ENCODE assay signal across 13 cellular contexts in the genomic region with DNA sequence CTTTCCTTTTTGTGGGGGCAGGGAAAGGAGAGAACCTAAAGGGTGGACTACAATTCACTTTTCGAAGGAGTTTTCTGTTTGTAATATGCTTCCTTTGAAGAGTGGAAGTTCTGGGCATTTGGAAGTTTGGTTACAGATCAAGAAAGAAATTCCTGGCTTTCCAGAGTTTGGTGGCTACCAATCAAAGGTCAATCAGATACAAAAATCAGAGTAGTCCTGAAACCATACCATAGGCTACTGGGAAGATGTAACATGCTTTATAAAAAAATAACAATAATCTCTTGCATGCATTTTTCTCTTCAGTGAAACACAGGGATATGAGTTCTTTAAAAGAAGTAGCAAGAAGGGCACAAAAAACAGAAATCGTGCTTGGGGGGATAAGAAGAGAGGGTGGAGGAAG.
A peak's percentile ranks its signal among the peaks of the same experiment; 100 is the strongest.
DNase-seq lines count a peak whose midpoint lies in the region; ATAC-seq and TF ChIP-seq lines count a peak whose summit lies in the region.
"Had no signal": no experiment of that assay in that cellular context is flagged by ENCODE, and none has a peak within 500 bp of the region (broad histone marks: within the 10 kb centered on the region; RNA-seq: fewer than 3 reads in every experiment).

No MANE protein-coding gene starts in this region.

- H3K4me2 ChIP-seq in SK-N-SH: peak overlapping the region; percentile 56

- H4K20me1 ChIP-seq in SK-N-SH (ENCODE audit: insufficient read depth): no peaks in the 10 kb centered on the region

- H3F3A ChIP-seq in SK-N-SH (replicated peaks; ENCODE audit: insufficient read depth): peaks cover 32% of the 10 kb centered on the region

- H3K9me2 ChIP-seq in SK-N-SH: no peaks in the 10 kb centered on the region

- peak overlapping the region; percentile 74 to 75; a peak in 2 of 4 replicates for H3K27ac ChIP-seq in SK-N-SH (ENCODE audit: low read depth in 2 of 2, low read length in 1 of 2)
- peak overlapping the region; percentile 93 to 95 for H3K27ac ChIP-seq in coronary artery
- peak overlapping the region; percentile 41 for H3K27ac ChIP-seq in muscle layer of colon (ENCODE audit: low read depth, low read length)
- H3K27ac ChIP-seq in upper lobe of left lung: peak overlapping the region; percentile 4 to 79 (median 67)
- H3K27ac ChIP-seq: HL-60, RWPE1 had no signal

- TF ChIP-seq CTCF in SK-N-SH (IDR thresholded peaks at IDR 0.05) (no peak), coronary artery (IDR thresholded peaks at IDR 0.05) (no peak), upper lobe of left lung (IDR thresholded peaks at IDR 0.05) (no peak)

- H3K79me2 ChIP-seq in SK-N-SH (ENCODE audit: insufficient read depth): peaks cover 94% of the 10 kb centered on the region

- H3K9me3 ChIP-seq in SK-N-SH (no peaks in the 10 kb centered on the region), muscle layer of colon (ENCODE audit: low read length) (no peaks in the 10 kb centered on the region), upper lobe of left lung (no peaks in the 10 kb centered on the region)

- no peak for TF ChIP-seq RAD21 in SK-N-SH (IDR thresholded peaks at IDR 0.05; ENCODE audit: low read length)

- ATAC-seq in SK-N-SH treated with all-trans-retinoic acid at 6 μM for 48 hours: no peak
- ATAC-seq in upper lobe of left lung (ENCODE audit: low FRiP score in 2 of 2): no peak
- ATAC-seq: stimulated activated effector memory CD8-positive, alpha-beta T cell treated with anti-CD3 and anti-CD28 coated beads, Interleukin-12 subunit alpha, Interleukin-12 subunit beta, amount 100 ng/mL, for 72 hours had no signal

- no peak overlapping the region for H2AFZ ChIP-seq in SK-N-SH (ENCODE audit: low read depth)

- peaks cover 2 to 5% of the 10 kb centered on the region in 2 experiments for H3K36me3 ChIP-seq in SK-N-SH (replicated peaks in 1 of 2; ENCODE audit: control insufficient read depth in 1 of 2, insufficient read depth in 2 of 2, low read length in 1 of 2)
- H3K36me3 ChIP-seq in muscle layer of colon (ENCODE audit: insufficient read depth, low read length): no peaks in the 10 kb centered on the region
- no peaks in the 10 kb centered on the region for H3K36me3 ChIP-seq in upper lobe of left lung

- POLR2A ChIA-PET in SK-N-SH (lab: Yijun Ruan, JAX): no interaction called here

- H3K4me3 ChIP-seq in SK-N-SH (ENCODE audit: low read depth in 2 of 2, low read length in 1 of 2) (no peak overlapping the region), coronary artery (peak overlapping the region; percentile 44), muscle layer of colon (ENCODE audit: low read depth in 1 of 2, low read length in 2 of 2) (no peak overlapping the region), upper lobe of left lung (peak overlapping the region in 1 of 4 donors; percentile 27)

- TF ChIP-seq POLR2A in upper lobe of left lung (IDR thresholded peaks at IDR 0.05): no peak

- H3K9ac ChIP-seq in SK-N-SH: no peak overlapping the region
- no peak overlapping the region for H3K9ac ChIP-seq in muscle layer of colon (ENCODE audit: low read length)

- CTCF ChIA-PET in SK-N-SH (lab: Yijun Ruan, JAX): interaction anchor here (1.8 kb wide), 1 partner anchor 12 kb away, joined by 12 read pairs; no protein-coding TSS in a partner anchor

- 89% methylated on average over 2 of the region's 2 CpGs for WGBS in SK-N-SH (ENCODE audit: low lambda C conversion rate)
- WGBS in upper lobe of left lung, 2 donors: 35 to 36% methylated on average over 2 of the region's 2 CpGs

- H3K27me3 ChIP-seq in SK-N-SH (ENCODE audit: insufficient read depth): no peaks in the 10 kb centered on the region
- no peaks in the 10 kb centered on the region for H3K27me3 ChIP-seq in muscle layer of colon (ENCODE audit: control insufficient read depth in 1 of 2, insufficient read depth in 2 of 2, low read length in 2 of 2)
- H3K27me3 ChIP-seq in upper lobe of left lung: no peaks in the 10 kb centered on the region

- no peak for DNase-seq in SK-N-SH
- DNase-seq in coronary artery (ENCODE audit: low spot score): no peak
- no peak for DNase-seq in upper lobe of left lung
- DNase-seq in activated naive CD4-positive, alpha-beta T cell treated with Interleukin-2 at 50 U/mL for 16 hours: no peak
- DNase-seq in SW 1271 (lab: John Stamatoyannopoulos, UW): no peak
- no peak for DNase-seq in GF-D8 (lab: John Stamatoyannopoulos, UW)
- DNase-seq: activated CD4-positive, alpha-beta T cell treated with anti-CD3 and anti-CD28 coated beads for 36 hours; NCI-H1436 had no signal

- H3K4me1 ChIP-seq in SK-N-SH (ENCODE audit: control insufficient read depth in 1 of 2, insufficient read depth in 2 of 2, low read depth in 1 of 2, low read length in 1 of 2) (peaks cover 10 to 62% of the 10 kb centered on the region in 2 experiments), muscle layer of colon (ENCODE audit: insufficient read depth, low read length) (peaks cover 32% of the 10 kb centered on the region), upper lobe of left lung (peaks cover 25 to 31% (median 30%) of the 10 kb centered on the region in 4 donors)

- TF ChIP-seq EP300 in SK-N-SH (IDR thresholded peaks at IDR 0.05; ENCODE audit: borderline replicate concordance in 1 of 2, low read depth in 1 of 2, low read length in 1 of 2) (no peak), upper lobe of left lung (IDR thresholded peaks at IDR 0.05) (no peak)

TF ChIP-seq in SK-N-SH, 30 proteins besides CTCF, POLR2A, EP300 and RAD21 (continues in another document):
- no peak for TF ChIP-seq GATA2 (CRISPR knock-in tag; IDR thresholded peaks at IDR 0.05)
- TF ChIP-seq EZH2phosphoT487 (IDR thresholded peaks at IDR 0.05; ENCODE audit: borderline replicate concordance, low read depth): no peak
- TF ChIP-seq RXRA (IDR thresholded peaks at IDR 0.05; ENCODE audit: borderline replicate concordance, low read depth): no peak
- TF ChIP-seq, protein P1, sequence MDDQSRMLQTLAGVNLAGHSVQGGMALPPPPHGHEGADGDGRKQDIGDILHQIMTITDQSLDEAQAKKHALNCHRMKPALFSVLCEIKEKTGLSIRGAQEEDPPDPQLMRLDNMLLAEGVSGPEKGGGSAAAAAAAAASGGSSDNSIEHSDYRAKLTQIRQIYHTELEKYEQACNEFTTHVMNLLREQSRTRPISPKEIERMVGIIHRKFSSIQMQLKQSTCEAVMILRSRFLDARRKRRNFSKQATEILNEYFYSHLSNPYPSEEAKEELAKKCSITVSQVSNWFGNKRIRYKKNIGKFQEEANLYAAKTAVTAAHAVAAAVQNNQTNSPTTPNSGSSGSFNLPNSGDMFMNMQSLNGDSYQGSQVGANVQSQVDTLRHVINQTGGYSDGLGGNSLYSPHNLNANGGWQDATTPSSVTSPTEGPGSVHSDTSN (IDR thresholded peaks at IDR 0.05): no peak

TF ChIP-seq in SK-N-SH treated with all-trans-retinoic acid at 6 μM for 48 hours, 23 proteins besides CTCF, POLR2A, EP300 and RAD21:
- TF ChIP-seq ARNTL (CRISPR knock-in tag; IDR thresholded peaks at IDR 0.05; ENCODE audit: borderline replicate concordance, low read depth) (no peak), ZFP30 (CRISPR knock-in tag; IDR thresholded peaks at IDR 0.05) (no peak)
TF ChIP-seq in SK-N-SH treated with all-trans-retinoic acid at 6 μM for 48 hours: peak in this region for 0.

Comparison
In these comparisons a context has a peak if more than half of its experiments do, and no peak if none do; other contexts are left out.
1. H3K27ac ChIP-seq: peak in every context shown above with its lines; median percentile 94 in coronary artery; 74 in SK-N-SH; 67 in upper lobe of left lung; 41 in muscle layer of colon.